Comparison of ENCODE assay signal across 8 cellular contexts in the genomic region with DNA sequence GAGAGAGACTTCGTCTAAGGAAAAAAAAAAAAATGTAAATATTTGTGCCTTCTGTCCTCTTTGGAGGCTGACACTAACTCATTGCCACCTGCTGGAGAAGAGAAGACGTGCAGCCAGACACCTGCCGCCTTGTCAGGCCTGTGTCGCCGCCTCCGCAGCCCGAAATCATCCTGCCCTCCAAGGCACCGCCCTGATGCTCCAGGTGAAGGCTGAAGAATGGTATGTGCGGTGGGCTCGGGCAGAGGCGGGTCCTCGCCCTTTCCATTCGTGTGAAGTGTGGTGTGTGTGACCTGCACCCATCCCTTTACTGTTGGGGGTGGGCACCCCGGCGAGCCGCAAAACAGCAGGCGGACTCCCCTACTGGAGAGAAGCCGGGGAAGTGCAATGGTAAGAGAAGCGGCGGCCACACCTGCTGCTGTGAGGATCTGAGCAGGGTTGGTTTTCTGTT.
A peak's percentile ranks its signal among the peaks of the same experiment; 100 is the strongest.
DNase-seq lines count a peak whose midpoint lies in the region; ATAC-seq and TF ChIP-seq lines count a peak whose summit lies in the region.

No MANE protein-coding gene starts in this region.

- H3K27ac ChIP-seq in OCI-LY3 (ENCODE audit: low read length), result no peak overlapping the region
- H3K27ac ChIP-seq in neural progenitor cell, result no peak overlapping the region

- no peaks in the 10 kb centered on the region for H3K9me3 Mint-ChIP-seq in activated T-cell treated with anti-CD3 and anti-CD28 coated beads, Interleukin-2, amount 50 U/mL, for 72 hours
- H3K9me3 Mint-ChIP-seq in neural progenitor cell, result no peaks in the 10 kb centered on the region

- H3K4me1 ChIP-seq in OCI-LY3 (ENCODE audit: low read length) (peaks cover 5% of the 10 kb centered on the region; the same call in 1 of the 2 replicates), neural progenitor cell (peaks cover 8% of the 10 kb centered on the region)

- H3K4me1 Mint-ChIP-seq in activated T-cell treated with anti-CD3 and anti-CD28 coated beads, Interleukin-2, amount 50 U/mL, for 72 hours (ENCODE audit: low read depth), result peaks cover 9% of the 10 kb centered on the region
- peaks cover 16% of the 10 kb centered on the region for H3K4me1 Mint-ChIP-seq in neural progenitor cell

- H3K9me3 ChIP-seq in OCI-LY3 (ENCODE audit: insufficient read depth, low read length) (no peaks in the 10 kb centered on the region), neural progenitor cell (ENCODE audit: low read depth) (no peaks in the 10 kb centered on the region)

- H3K4me3 ChIP-seq in OCI-LY3 (ENCODE audit: low read length) (peak overlapping the region; percentile 87), fibroblast of mammary gland (ENCODE audit: control insufficient read depth, low read depth, low read length) (peak overlapping the region; percentile 10), neural progenitor cell (peak overlapping the region; percentile 35)

- peak; percentile 65 for TF ChIP-seq CTCF in GM13976 (IDR thresholded peaks at IDR 0.05; ENCODE audit: borderline replicate concordance, control extremely low read depth, extremely low read depth, insufficient read depth, missing control alignments)
- peak; percentile 58 for TF ChIP-seq CTCF in OCI-LY3 (IDR thresholded peaks at IDR 0.05; ENCODE audit: low read depth, low read length)
- peak; percentile 71 for TF ChIP-seq CTCF in fibroblast of mammary gland (conservative IDR thresholded peaks at IDR 0.05; ENCODE audit: control insufficient read depth, insufficient read depth, low read depth, low read length)
- peak; percentile 69 for TF ChIP-seq CTCF in neural progenitor cell (IDR thresholded peaks at IDR 0.05)

- no peaks in the 10 kb centered on the region for H3K36me3 Mint-ChIP-seq in activated T-cell treated with anti-CD3 and anti-CD28 coated beads, Interleukin-2, amount 50 U/mL, for 72 hours (ENCODE audit: insufficient read depth in 2 of 2)
- H3K36me3 Mint-ChIP-seq in neural progenitor cell, result no peaks in the 10 kb centered on the region

- H3K27me3 Mint-ChIP-seq in activated T-cell treated with anti-CD3 and anti-CD28 coated beads, Interleukin-2, amount 50 U/mL, for 72 hours (ENCODE audit: low read depth), result peaks cover 6% of the 10 kb centered on the region
- H3K27me3 Mint-ChIP-seq in neural progenitor cell (ENCODE audit: insufficient read depth, low read depth), result peaks cover 13% of the 10 kb centered on the region

- in situ Hi-C loops in GM13976 (cut with MboI; ENCODE audit: low sequenced_read_pairs, unreplicated experiment), result no loop called here

- H3K79me2 ChIP-seq in OCI-LY3 (ENCODE audit: low read length) (no peaks in the 10 kb centered on the region), neural progenitor cell (ENCODE audit: low read depth) (no peaks in the 10 kb centered on the region)

- H2AFZ ChIP-seq in OCI-LY3 (ENCODE audit: low read depth, low read length), result peak overlapping the region; percentile 51
- H2AFZ ChIP-seq in neural progenitor cell (replicated peaks), result peak overlapping the region; percentile 66

- peak overlapping the region; percentile 80 to 84 for H3K4me3 Mint-ChIP-seq in activated T-cell treated with anti-CD3 and anti-CD28 coated beads, Interleukin-2, amount 50 U/mL, for 72 hours
- peak overlapping the region; percentile 73 for H3K4me3 Mint-ChIP-seq in neural progenitor cell

- no peak overlapping the region for H3K27ac Mint-ChIP-seq in activated T-cell treated with anti-CD3 and anti-CD28 coated beads, Interleukin-2, amount 50 U/mL, for 72 hours
- H3K27ac Mint-ChIP-seq in neural progenitor cell, result no peak overlapping the region

- H3K27me3 ChIP-seq in OCI-LY3 (ENCODE audit: low read depth, low read length) (0 out of 2 replicates have a peak, but pooled peaks cover 3% of the 10 kb centered on the region), neural progenitor cell (peaks cover 14% of the 10 kb centered on the region)

- peak; percentile 76 for ATAC-seq in HG03139 (IDR thresholded peaks at IDR 0.05; ENCODE audit: unreplicated experiment)
- ATAC-seq in activated T-cell treated with anti-CD3 and anti-CD28 coated beads, Interleukin-2, amount 50 U/mL, for 72 hours (replicated peaks in 1 of 2), result peak; percentile 99
- ATAC-seq in GM19324 (IDR thresholded peaks at IDR 0.05; ENCODE audit: low FRiP score, unreplicated experiment), result no peak

- DNase-seq in GM13976 (ENCODE audit: low spot score), result peak; percentile 82
- DNase-seq in activated T-cell treated with anti-CD3 and anti-CD28 coated beads, Interleukin-2, amount 50 U/mL, for 72 hours, result peak; percentile 76 to 80
- DNase-seq in fibroblast of mammary gland (ENCODE audit: low read depth), result peak; percentile 67
- DNase-seq in neural progenitor cell (ENCODE audit: low spot score), result peak; percentile 85
- peak; percentile 35 for DNase-seq in superior temporal gyrus (ENCODE audit: extremely low spot score)

- H3K9ac ChIP-seq in OCI-LY3 (ENCODE audit: low read length) (no peak overlapping the region), neural progenitor cell (no peak overlapping the region)

- peaks cover 14% of the 10 kb centered on the region for H3F3A ChIP-seq in neural progenitor cell (ENCODE audit: low read depth)

- H4K20me1 ChIP-seq in OCI-LY3 (ENCODE audit: insufficient read depth, low read length), result no peaks in the 10 kb centered on the region
- H4K20me1 ChIP-seq in neural progenitor cell (ENCODE audit: low read depth), result no peaks in the 10 kb centered on the region

- H3K4me2 ChIP-seq in OCI-LY3 (ENCODE audit: low read length), result peak overlapping the region; percentile 75
- peak overlapping the region; percentile 77 for H3K4me2 ChIP-seq in neural progenitor cell

- no peaks in the 10 kb centered on the region for H3K36me3 ChIP-seq in OCI-LY3 (replicated peaks; ENCODE audit: low read depth, low read length)
- no peaks in the 10 kb centered on the region for H3K36me3 ChIP-seq in neural progenitor cell

Comparison
In these comparisons a context has a peak if more than half of its experiments do, and no peak if none do; other contexts are left out.
1. DNase-seq: peak in every context shown above with its lines; median percentile 85 in neural progenitor cell; 82 in GM13976; 78 in activated T-cell treated with anti-CD3 and anti-CD28 coated beads, Interleukin-2, amount 50 U/mL, for 72 hours; 67 in fibroblast of mammary gland; 35 in superior temporal gyrus.
2. H3K4me3 ChIP-seq: peak in every context shown above with its lines; median percentile 87 in OCI-LY3; 35 in neural progenitor cell; 10 in fibroblast of mammary gland.